Comparison of ENCODE assay signal across 13 cellular contexts in genomic region chr11:109547356-109548027, GRCh38.
DNase-seq lines count a peak whose midpoint lies in the region; TF ChIP-seq lines count a peak whose summit lies in the region.
"Had no signal": no experiment of that assay in that cellular context is flagged by ENCODE, and none has a peak within 500 bp of the region (broad histone marks: within the 10 kb centered on the region; RNA-seq: fewer than 3 reads in every experiment).

No MANE protein-coding gene starts in this region.

- H3K4me1 ChIP-seq in SK-N-SH (ENCODE audit: control insufficient read depth in 1 of 2, insufficient read depth in 2 of 2, low read depth in 1 of 2, low read length in 1 of 2) (peaks cover 0 to 12% of the 10 kb centered on the region in 2 experiments; a peak in 1 of 4 replicates), smooth muscle cell (ENCODE audit: low read depth) (peaks cover 5% of the 10 kb centered on the region), uterus (no peaks in the 10 kb centered on the region)
- H3K4me1 ChIP-seq: left ventricle myocardium inferior had no signal

- H3K27ac ChIP-seq in SK-N-SH (ENCODE audit: low read depth in 2 of 2, low read length in 1 of 2) (peak overlapping the region in 1 of 2 experiments; percentile 59; a peak in 1 of 4 replicates), smooth muscle cell (ENCODE audit: low read depth) (peak overlapping the region; percentile 29), uterus (no peak overlapping the region)
- H3K27ac ChIP-seq: left ventricle myocardium inferior, ovary had no signal

- no peak for TF ChIP-seq RAD21 in SK-N-SH (IDR thresholded peaks at IDR 0.05; ENCODE audit: low read length)

- H2AFZ ChIP-seq in SK-N-SH (ENCODE audit: low read depth) (peak overlapping the region; percentile 31; the same call in 1 of the 2 replicates), smooth muscle cell (ENCODE audit: low read depth) (no peak overlapping the region)

- no peak for TF ChIP-seq POLR2A in uterus (IDR thresholded peaks at IDR 0.05)

- intact Hi-C loops in uterus (cut with DNase I; ENCODE audit: low total_unique reads), result no loop called here

- H3F3A ChIP-seq in SK-N-SH (replicated peaks; ENCODE audit: insufficient read depth), result peaks cover 4% of the 10 kb centered on the region
- no peaks in the 10 kb centered on the region for H3F3A ChIP-seq in smooth muscle cell (ENCODE audit: low read depth)

- H3K4me2 ChIP-seq in SK-N-SH, result peak overlapping the region; percentile 6; the same call in 1 of the 2 replicates
- peak overlapping the region; percentile 55 for H3K4me2 ChIP-seq in smooth muscle cell

- H4K20me1 ChIP-seq in SK-N-SH (ENCODE audit: insufficient read depth) (no peaks in the 10 kb centered on the region), smooth muscle cell (ENCODE audit: low read depth) (no peaks in the 10 kb centered on the region)

- no peaks in the 10 kb centered on the region for H3K9me2 ChIP-seq in SK-N-SH

- no peaks in the 10 kb centered on the region for H3K36me3 ChIP-seq in SK-N-SH (replicated peaks in 1 of 2; ENCODE audit: control insufficient read depth in 1 of 2, insufficient read depth in 2 of 2, low read length in 1 of 2)
- no peaks in the 10 kb centered on the region for H3K36me3 ChIP-seq in smooth muscle cell (ENCODE audit: low read depth)
- no peaks in the 10 kb centered on the region for H3K36me3 ChIP-seq in uterus
- H3K36me3 ChIP-seq: left ventricle myocardium inferior, ovary had no signal

- WGBS in SK-N-SH (ENCODE audit: low lambda C conversion rate), result 44% methylated on average over 6 of the region's 6 CpGs
- 44% methylated on average over 6 of the region's 6 CpGs for WGBS in smooth muscle cell (ENCODE audit: low lambda C conversion rate)

- POLR2A ChIA-PET in SK-N-SH (lab: Yijun Ruan, JAX), result no interaction called here

- CTCF ChIA-PET in SK-N-SH (lab: Yijun Ruan, JAX), result interaction anchor here (1.6 kb wide), 1 partner anchor 53 kb away, joined by 4 read pairs; no protein-coding TSS in a partner anchor

- peak in 1 of 2 experiments; percentile 61; a peak in 2 of 4 replicates for TF ChIP-seq EP300 in SK-N-SH (IDR thresholded peaks at IDR 0.05; ENCODE audit: borderline replicate concordance in 1 of 2, low read depth in 1 of 2, low read length in 1 of 2)

- DNase-seq in H4 (ENCODE audit: low spot score) (peak; percentile 53), SK-N-SH (no peak), fibroblast of the conjunctiva (ENCODE audit: low read depth) (peak; percentile 18), smooth muscle cell (lab: John Stamatoyannopoulos, UW; ENCODE audit: unreplicated experiment) (no peak), anterior cingulate cortex (lab: John Stamatoyannopoulos, UW) (no peak), NCI-H1092 (lab: John Stamatoyannopoulos, UW) (no peak), uterus (no peak)
- DNase-seq: activated B cell treated with CpG ODN at 0.5 μM for 24 hours, DMS53, left ventricle myocardium inferior, NCI-H510A treated with DMSO at 0.1 percent for 48 hours, ovary, SHP77 treated with DMSO at 0.1 percent for 48 hours had no signal

- H3K4me3 ChIP-seq in SK-N-SH (ENCODE audit: low read depth in 2 of 2, low read length in 1 of 2) (no peak overlapping the region), smooth muscle cell (no peak overlapping the region), uterus (no peak overlapping the region)
- H3K4me3 ChIP-seq: left ventricle myocardium inferior, ovary had no signal

- H3K27me3 ChIP-seq in SK-N-SH (ENCODE audit: insufficient read depth) (no peaks in the 10 kb centered on the region), smooth muscle cell (ENCODE audit: low read depth) (no peaks in the 10 kb centered on the region), uterus (no peaks in the 10 kb centered on the region)
- H3K27me3 ChIP-seq: ovary had no signal

- no peaks in the 10 kb centered on the region for H3K79me2 ChIP-seq in SK-N-SH (ENCODE audit: insufficient read depth)
- no peaks in the 10 kb centered on the region for H3K79me2 ChIP-seq in smooth muscle cell (ENCODE audit: low read depth)

- H3K9ac ChIP-seq in SK-N-SH (no peak overlapping the region), smooth muscle cell (ENCODE audit: low read depth) (no peak overlapping the region)

- no peaks in the 10 kb centered on the region for H3K9me3 ChIP-seq in SK-N-SH
- H3K9me3 ChIP-seq in smooth muscle cell (replicated peaks; ENCODE audit: low read depth), result no peaks in the 10 kb centered on the region
- no peaks in the 10 kb centered on the region for H3K9me3 ChIP-seq in uterus
- H3K9me3 ChIP-seq: ovary had no signal

- TF ChIP-seq CTCF in SK-N-SH (IDR thresholded peaks at IDR 0.05), result no peak
- no peak for TF ChIP-seq CTCF in smooth muscle cell (IDR thresholded peaks at IDR 0.05; ENCODE audit: borderline replicate concordance, insufficient read depth, poor library complexity, severe bottlenecking)
- TF ChIP-seq CTCF in uterus (IDR thresholded peaks at IDR 0.05), result no peak

TF ChIP-seq in SK-N-SH, 30 proteins besides CTCF, POLR2A, EP300 and RAD21 (continues in another document):
- TF ChIP-seq ELF1 (IDR thresholded peaks at IDR 0.05), result no peak
- TF ChIP-seq FOXM1 (IDR thresholded peaks at IDR 0.05; ENCODE audit: low read depth), result no peak
- no peak for TF ChIP-seq MEF2A (IDR thresholded peaks at IDR 0.05; ENCODE audit: borderline replicate concordance, low read depth)
- TF ChIP-seq TCF12 (IDR thresholded peaks at IDR 0.05), result peak; percentile 48; the same call in 1 of the 2 replicates
- no peak for TF ChIP-seq RFX5 (IDR thresholded peaks at IDR 0.05; ENCODE audit: low read length)
- TF ChIP-seq MXI1 (IDR thresholded peaks at IDR 0.05; ENCODE audit: low read depth, low read length), result no peak
- TF ChIP-seq JUND (IDR thresholded peaks at IDR 0.05), result peak; percentile 31; the same call in 1 of the 2 replicates
- TF ChIP-seq SMC3 (IDR thresholded peaks at IDR 0.05; ENCODE audit: low read depth, low read length), result no peak
- TF ChIP-seq NRF1 (IDR thresholded peaks at IDR 0.05; ENCODE audit: low read depth, low read length), result no peak
- TF ChIP-seq IRF3 (IDR thresholded peaks at IDR 0.05; ENCODE audit: low read depth, low read length), result no peak
- no peak for TF ChIP-seq CHD2 (IDR thresholded peaks at IDR 0.05; ENCODE audit: low read length, partially characterized antibody)
- TF ChIP-seq GABPA (IDR thresholded peaks at IDR 0.05; ENCODE audit: low read depth), result no peak
- no peak for TF ChIP-seq RXRA (IDR thresholded peaks at IDR 0.05; ENCODE audit: borderline replicate concordance, low read depth)
- TF ChIP-seq, protein P1, sequence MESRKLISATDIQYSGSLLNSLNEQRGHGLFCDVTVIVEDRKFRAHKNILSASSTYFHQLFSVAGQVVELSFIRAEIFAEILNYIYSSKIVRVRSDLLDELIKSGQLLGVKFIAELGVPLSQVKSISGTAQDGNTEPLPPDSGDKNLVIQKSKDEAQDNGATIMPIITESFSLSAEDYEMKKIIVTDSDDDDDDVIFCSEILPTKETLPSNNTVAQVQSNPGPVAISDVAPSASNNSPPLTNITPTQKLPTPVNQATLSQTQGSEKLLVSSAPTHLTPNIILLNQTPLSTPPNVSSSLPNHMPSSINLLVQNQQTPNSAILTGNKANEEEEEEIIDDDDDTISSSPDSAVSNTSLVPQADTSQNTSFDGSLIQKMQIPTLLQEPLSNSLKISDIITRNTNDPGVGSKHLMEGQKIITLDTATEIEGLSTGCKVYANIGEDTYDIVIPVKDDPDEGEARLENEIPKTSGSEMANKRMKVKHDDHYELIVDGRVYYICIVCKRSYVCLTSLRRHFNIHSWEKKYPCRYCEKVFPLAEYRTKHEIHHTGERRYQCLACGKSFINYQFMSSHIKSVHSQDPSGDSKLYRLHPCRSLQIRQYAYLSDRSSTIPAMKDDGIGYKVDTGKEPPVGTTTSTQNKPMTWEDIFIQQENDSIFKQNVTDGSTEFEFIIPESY (IDR thresholded peaks at IDR 0.05; ENCODE audit: borderline replicate concordance, low read depth), result no peak
- peak; percentile 26; the same call in 1 of the 2 replicates for TF ChIP-seq NFIC (IDR thresholded peaks at IDR 0.05; ENCODE audit: borderline replicate concordance)
- no peak for TF ChIP-seq USF2 (IDR thresholded peaks at IDR 0.05; ENCODE audit: borderline replicate concordance, low read depth, low read length)
- TF ChIP-seq YY1 (IDR thresholded peaks at IDR 0.05; ENCODE audit: low read depth), result no peak
- no peak for TF ChIP-seq POLR2AphosphoS5 (IDR thresholded peaks at IDR 0.05; ENCODE audit: low read depth, low read length)
- TF ChIP-seq, protein P2, sequence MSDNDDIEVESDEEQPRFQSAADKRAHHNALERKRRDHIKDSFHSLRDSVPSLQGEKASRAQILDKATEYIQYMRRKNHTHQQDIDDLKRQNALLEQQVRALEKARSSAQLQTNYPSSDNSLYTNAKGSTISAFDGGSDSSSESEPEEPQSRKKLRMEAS (IDR thresholded peaks at IDR 0.05; ENCODE audit: low read depth), result no peak
- TF ChIP-seq FOSL2 (IDR thresholded peaks at IDR 0.05; ENCODE audit: borderline replicate concordance, low read depth), result no peak

Comparison
In these comparisons a context has a peak if more than half of its experiments do, and no peak if none do; other contexts are left out.
1. DNase-seq: peak in H4 (single experiment) and fibroblast of the conjunctiva (single experiment); none in SK-N-SH (single experiment), smooth muscle cell (single experiment), anterior cingulate cortex (0 of 58), NCI-H1092 (single experiment) and uterus (0 of 2).